ENCODE assay signal across 8 cellular contexts in genomic region chr5:177553671-177554429, GRCh38. TPM values are rescaled to one million over a fixed set of nuclear protein-coding genes. Genes with fewer than 3 reads are reported as not detected.
DNase-seq lines count a peak whose midpoint lies in the region; ATAC-seq and TF ChIP-seq lines count a peak whose summit lies in the region.

No MANE protein-coding gene starts in this region.

- H3K27ac ChIP-seq in HUES48 (ENCODE audit: low read depth, low read length) (peak overlapping the region; percentile 68), stomach smooth muscle (ENCODE audit: low read length) (peak overlapping the region; percentile 49)

- no peak for TF ChIP-seq POLR2A in erythroblast (IDR thresholded peaks at IDR 0.05; ENCODE audit: low read length)

- peak overlapping the region; percentile 85 for H3K4me3 Mint-ChIP-seq in activated CD8-positive, alpha-beta T cell treated with anti-CD3 and anti-CD28 coated beads, Interleukin-2, amount 10 ng/mL, durations not matched to agents 7 days and 5 days
- H3K4me3 Mint-ChIP-seq in naive B cell, result peak overlapping the region; percentile 79 to 94 (median 86)

- H3K9me3 Mint-ChIP-seq in activated CD8-positive, alpha-beta T cell treated with anti-CD3 and anti-CD28 coated beads, Interleukin-2, amount 10 ng/mL, durations not matched to agents 7 days and 5 days (ENCODE audit: insufficient read depth), result no peaks in the 10 kb centered on the region
- H3K9me3 Mint-ChIP-seq in naive B cell, result no peaks in the 10 kb centered on the region

- H3K4me3 ChIP-seq in HUES48 (ENCODE audit: low read depth, low read length), result peak overlapping the region; percentile 89
- peak overlapping the region; percentile 74 to 83 for H3K4me3 ChIP-seq in stomach smooth muscle (ENCODE audit: low read length in 2 of 2)

- peak overlapping the region; percentile 70 for H3K9ac ChIP-seq in HUES48 (ENCODE audit: low read depth, low read length)
- H3K9ac ChIP-seq in stomach smooth muscle (ENCODE audit: low read length in 2 of 2), result peak overlapping the region; percentile 60 to 73

- CTCF ChIA-PET in activated CD8-positive, alpha-beta T cell treated with anti-CD3 and anti-CD28 coated beads, Interleukin-2, amount 10 ng/mL, durations not matched to agents 7 days and 5 days (lab: Charles Lee), result no interaction called here

- H3K36me3 ChIP-seq in HUES48 (ENCODE audit: control insufficient read depth, insufficient read depth, low read length) (peaks cover 29% of the 10 kb centered on the region), stomach smooth muscle (ENCODE audit: control insufficient read depth in 2 of 2, insufficient read depth in 2 of 2, low read length in 2 of 2) (peaks cover 3 to 7% of the 10 kb centered on the region in 2 donors)

- H3K36me3 Mint-ChIP-seq in activated CD8-positive, alpha-beta T cell treated with anti-CD3 and anti-CD28 coated beads, Interleukin-2, amount 10 ng/mL, durations not matched to agents 7 days and 5 days (ENCODE audit: low read depth), result peaks cover 26% of the 10 kb centered on the region
- no peaks in the 10 kb centered on the region for H3K36me3 Mint-ChIP-seq in naive B cell

- ATAC-seq in GM21423 (IDR thresholded peaks at IDR 0.05; ENCODE audit: unreplicated experiment) (peak; percentile 33), naive B cell (ENCODE audit: low read depth in 2 of 2) (peak; percentile 44 to 48)
- peak; percentile 59 for ATAC-seq in activated CD8-positive, alpha-beta T cell treated with anti-CD3 and anti-CD28 coated beads, Interleukin-2, amount 10 ng/mL, durations not matched to agents 7 days and 5 days

- H3K27me3 ChIP-seq in HUES48 (ENCODE audit: control insufficient read depth, insufficient read depth, low read length) (no peaks in the 10 kb centered on the region), stomach smooth muscle (ENCODE audit: control insufficient read depth in 1 of 2, insufficient read depth in 2 of 2, low read length in 2 of 2) (no peaks in the 10 kb centered on the region)

- POLR2A ChIA-PET in activated CD8-positive, alpha-beta T cell treated with anti-CD3 and anti-CD28 coated beads, Interleukin-2, amount 10 ng/mL, durations not matched to agents 7 days and 5 days (lab: Charles Lee), result interaction anchor here (1.3 kb wide), 1 partner anchor 9 kb away, joined by 4 read pairs; no protein-coding TSS in a partner anchor

- peaks cover 16% of the 10 kb centered on the region for H3K4me1 ChIP-seq in HUES48 (ENCODE audit: control insufficient read depth, insufficient read depth, low read length)
- H3K4me1 ChIP-seq in stomach smooth muscle (ENCODE audit: control insufficient read depth, insufficient read depth, low read length), result peaks cover 29% of the 10 kb centered on the region

- DNase-seq in D341Med (ENCODE audit: low spot score), result peak; percentile 67
- peak; percentile 54 for DNase-seq in activated CD8-positive, alpha-beta T cell treated with anti-CD3 and anti-CD28 coated beads, Interleukin-2, amount 10 ng/mL, durations not matched to agents 7 days and 5 days
- DNase-seq in erythroblast (lab: John Stamatoyannopoulos, UW), result peak; percentile 57 to 75
- peak; percentile 4 for DNase-seq in naive B cell
- no peak for DNase-seq in NCI-H187 (lab: John Stamatoyannopoulos, UW)

- H3K27ac Mint-ChIP-seq in activated CD8-positive, alpha-beta T cell treated with anti-CD3 and anti-CD28 coated beads, Interleukin-2, amount 10 ng/mL, durations not matched to agents 7 days and 5 days, result peak overlapping the region; percentile 62
- H3K27ac Mint-ChIP-seq in naive B cell, result peak overlapping the region in 3 of 6 donors; percentile 42 to 80 (median 65)

- H3K27me3 Mint-ChIP-seq in activated CD8-positive, alpha-beta T cell treated with anti-CD3 and anti-CD28 coated beads, Interleukin-2, amount 10 ng/mL, durations not matched to agents 7 days and 5 days (ENCODE audit: low read depth), result no peaks in the 10 kb centered on the region
- H3K27me3 Mint-ChIP-seq in naive B cell, result no peaks in the 10 kb centered on the region

- H3K9me3 ChIP-seq in HUES48 (ENCODE audit: control insufficient read depth, insufficient read depth, low read length), result no peaks in the 10 kb centered on the region
- no peaks in the 10 kb centered on the region for H3K9me3 ChIP-seq in stomach smooth muscle (ENCODE audit: control insufficient read depth in 2 of 2, low read length in 2 of 2)

- H3K4me1 Mint-ChIP-seq in activated CD8-positive, alpha-beta T cell treated with anti-CD3 and anti-CD28 coated beads, Interleukin-2, amount 10 ng/mL, durations not matched to agents 7 days and 5 days (ENCODE audit: low read depth), result peaks cover 40% of the 10 kb centered on the region
- peaks cover 28 to 42% (median 35%) of the 10 kb centered on the region in 3 donors for H3K4me1 Mint-ChIP-seq in naive B cell

RNA-seq across cellular contexts. Expression of gene FAM193B, which starts 0.5 kb away (rescaled TPM):
- 100 to 1,000 TPM in 1 of 2 experiments, 10 to 100 TPM in 1; 95.8 to 105 TPM for total RNA-seq in activated CD8-positive, alpha-beta T cell treated with anti-CD3 and anti-CD28 coated beads, Interleukin-2, amount 10 ng/mL, durations not matched to agents 7 days and 5 days
- polyA plus RNA-seq in naive B cell (ENCODE audit: low read depth in 6 of 6), result 1 to 10 TPM; 2.9 to 6.8 (median 4.6) TPM

RNA-seq across cellular contexts. Expression of gene DDX41, which starts 37.1 kb away (rescaled TPM):
- 100 to 1,000 TPM; 135 to 149 TPM for total RNA-seq in activated CD8-positive, alpha-beta T cell treated with anti-CD3 and anti-CD28 coated beads, Interleukin-2, amount 10 ng/mL, durations not matched to agents 7 days and 5 days
- polyA plus RNA-seq in naive B cell (ENCODE audit: low read depth in 6 of 6), result 10 to 100 TPM; 25.8 to 72.8 (median 43.0) TPM

RNA-seq across cellular contexts. Expression of gene TMED9, which starts 38.2 kb away (rescaled TPM):
- total RNA-seq in activated CD8-positive, alpha-beta T cell treated with anti-CD3 and anti-CD28 coated beads, Interleukin-2, amount 10 ng/mL, durations not matched to agents 7 days and 5 days, result 100 to 1,000 TPM; 104 to 109 TPM
- polyA plus RNA-seq in naive B cell (ENCODE audit: low read depth in 6 of 6), result 100 to 1,000 TPM in 3 of 6 donors, 10 to 100 TPM in 3; 86.8 to 108 (median 99.4) TPM

RNA-seq across cellular contexts. Expression of gene DOK3, which starts 44.2 kb away (rescaled TPM):
- 1 to 10 TPM; 7.3 to 7.8 TPM for total RNA-seq in activated CD8-positive, alpha-beta T cell treated with anti-CD3 and anti-CD28 coated beads, Interleukin-2, amount 10 ng/mL, durations not matched to agents 7 days and 5 days
- polyA plus RNA-seq in naive B cell (ENCODE audit: low read depth in 6 of 6), result 10 to 100 TPM; 12.7 to 47.7 (median 38.1) TPM

RNA-seq across cellular contexts. Expression of gene B4GALT7, which starts 46.1 kb away (rescaled TPM):
- 10 to 100 TPM; 17.3 to 19.5 TPM for total RNA-seq in activated CD8-positive, alpha-beta T cell treated with anti-CD3 and anti-CD28 coated beads, Interleukin-2, amount 10 ng/mL, durations not matched to agents 7 days and 5 days
- 10 to 100 TPM; 22.7 to 29.6 (median 27.5) TPM for polyA plus RNA-seq in naive B cell (ENCODE audit: low read depth in 6 of 6)

Comparison
In these comparisons a context has a peak if more than half of its experiments do, and no peak if none do; other contexts are left out.
1. DNase-seq: peak in D341Med (single experiment), activated CD8-positive, alpha-beta T cell treated with anti-CD3 and anti-CD28 coated beads, Interleukin-2, amount 10 ng/mL, durations not matched to agents 7 days and 5 days (single experiment), erythroblast (2 of 2) and naive B cell (single experiment); none in NCI-H187 (0 of 2).
2. Peak in every context shown above with its lines, with median percentiles within 50 percentile points of each other: ATAC-seq.